9 cellular contexts compared by ENCODE assay signal in genomic region chr5:126446498-126447224, GRCh38. TPM values are rescaled to one million over a fixed set of nuclear protein-coding genes. Genes with fewer than 3 reads are reported as not detected.
A peak's percentile ranks its signal among the peaks of the same experiment; 100 is the strongest.
DNase-seq lines count a peak whose midpoint lies in the region; ATAC-seq lines count a peak whose summit lies in the region.
"Had no signal": no experiment of that assay in that cellular context is flagged by ENCODE, and none has a peak within 500 bp of the region (broad histone marks: within the 10 kb centered on the region; RNA-seq: fewer than 3 reads in every experiment).

No MANE protein-coding gene starts in this region.

- POLR2A ChIA-PET in activated CD4-positive, alpha-beta T cell treated with anti-CD3 and anti-CD28 coated beads for 36 hours (lab: Charles Lee) = interaction anchor here (0.6 to 2.4 kb wide), 5 partner anchors 8 to 1849 kb away, joined by 3 to 24 read pairs (median 6); partner anchors contain the start of gene GRAMD2B

- peak overlapping the region; percentile 93 for H3K27ac Mint-ChIP-seq in activated CD4-positive, alpha-beta T cell treated with anti-CD3 and anti-CD28 coated beads for 36 hours

- H3K36me3 Mint-ChIP-seq in activated CD4-positive, alpha-beta T cell treated with anti-CD3 and anti-CD28 coated beads for 36 hours (ENCODE audit: low read depth) = peaks cover 23% of the 10 kb centered on the region

- intact Hi-C loops in activated CD4-positive, alpha-beta T cell treated with anti-CD3 and anti-CD28 coated beads for 36 hours (cut with DNase I, micrococcal nuclease) = loop anchor here (1.0 to 10.0 kb wide), 7 partner anchors 8 to 1862 kb away; no protein-coding TSS in a partner anchor

- peak overlapping the region; percentile 51 for H3K4me3 Mint-ChIP-seq in activated CD4-positive, alpha-beta T cell treated with anti-CD3 and anti-CD28 coated beads for 36 hours

- CTCF ChIA-PET in activated CD4-positive, alpha-beta T cell treated with anti-CD3 and anti-CD28 coated beads for 36 hours (lab: Charles Lee) = interaction anchor here (0.6 to 3.1 kb wide), 5 partner anchors 9 to 124 kb away, joined by 3 to 15 read pairs (median 5); partner anchors contain the start of gene GRAMD2B

- peak; percentile 68 for ATAC-seq in activated CD4-positive, alpha-beta T cell treated with anti-CD3 and anti-CD28 coated beads for 36 hours

- H3K27ac ChIP-seq in cingulate gyrus (ENCODE audit: low read depth, low read length) = peak overlapping the region; percentile 42
- H3K27ac ChIP-seq: A549 had no signal

- no peaks in the 10 kb centered on the region for H3K27me3 Mint-ChIP-seq in activated CD4-positive, alpha-beta T cell treated with anti-CD3 and anti-CD28 coated beads for 36 hours

- DNase-seq in activated CD4-positive, alpha-beta T cell treated with anti-CD3 and anti-CD28 coated beads for 36 hours = peak; percentile 84
- no peak for DNase-seq in activated CD4-positive, alpha-beta T cell treated with anti-CD3 and anti-CD28 coated beads for 1 hour
- DNase-seq in M059J (ENCODE audit: low read depth) (peak; percentile 86), NCI-H1105 treated with DMSO at 0.1 percent for 48 hours (lab: John Stamatoyannopoulos, UW) (no peak), hippocampal formation (lab: John Stamatoyannopoulos, UW) (no peak), NCI-H510A (lab: John Stamatoyannopoulos, UW) (no peak)
- peak; percentile 48 for DNase-seq in stimulated activated CD4-positive, alpha-beta T cell treated with anti-CD3 and anti-CD28 coated beads, Interleukin-4, amount 100 ng/mL, for 1 hour

- peaks cover 83% of the 10 kb centered on the region for H3K4me1 Mint-ChIP-seq in activated CD4-positive, alpha-beta T cell treated with anti-CD3 and anti-CD28 coated beads for 36 hours

- H3K9me3 Mint-ChIP-seq in activated CD4-positive, alpha-beta T cell treated with anti-CD3 and anti-CD28 coated beads for 36 hours (ENCODE audit: low read depth) = no peaks in the 10 kb centered on the region

RNA-seq across cellular contexts. Expression of gene GRAMD2B, which starts 23.5 kb away (rescaled TPM):
- 10 to 100 TPM in 1 of 2 experiments, 1 to 10 TPM in 1; 9.7 to 13.9 TPM for total RNA-seq in activated CD4-positive, alpha-beta T cell treated with anti-CD3 and anti-CD28 coated beads for 36 hours
- 26.7 and 27.9 TPM in 2 replicates for total RNA-seq in M059J (2014; rRNA removed; shearing (Covaris generic))

Comparison
In these comparisons a context has a peak if more than half of its experiments do, and no peak if none do; other contexts are left out.
1. DNase-seq: peak in activated CD4-positive, alpha-beta T cell treated with anti-CD3 and anti-CD28 coated beads for 36 hours (single experiment), M059J (single experiment) and stimulated activated CD4-positive, alpha-beta T cell treated with anti-CD3 and anti-CD28 coated beads, Interleukin-4, amount 100 ng/mL, for 1 hour (single experiment); none in activated CD4-positive, alpha-beta T cell treated with anti-CD3 and anti-CD28 coated beads for 1 hour (single experiment), NCI-H1105 treated with DMSO at 0.1 percent for 48 hours (single experiment), hippocampal formation (0 of 2) and NCI-H510A (single experiment).